1 cellular context compared by ENCODE assay signal in genomic region chr9:18268381-18268780, GRCh38.
TF ChIP-seq lines count a peak whose summit lies in the region.

No MANE protein-coding gene starts in this region.

TF ChIP-seq in SK-N-SH treated with all-trans-retinoic acid at 6 μM for 48 hours, 23 proteins besides CTCF, POLR2A, EP300 and RAD21 (continued from another document):
- TF ChIP-seq GLIS3 (CRISPR knock-in tag; IDR thresholded peaks at IDR 0.05): no peak
- TF ChIP-seq OSR1 (CRISPR knock-in tag; IDR thresholded peaks at IDR 0.05): no peak
- no peak for TF ChIP-seq ZFP30 (CRISPR knock-in tag; IDR thresholded peaks at IDR 0.05)
- no peak for TF ChIP-seq ZNF70 (CRISPR knock-in tag; IDR thresholded peaks at IDR 0.05)
- no peak for TF ChIP-seq ZFP3 (CRISPR knock-in tag; IDR thresholded peaks at IDR 0.05)
- no peak for TF ChIP-seq PPARA (CRISPR knock-in tag; IDR thresholded peaks at IDR 0.05; ENCODE audit: borderline replicate concordance)
- no peak for TF ChIP-seq CSDC2 (CRISPR knock-in tag; IDR thresholded peaks at IDR 0.05)
